8 cellular contexts compared by ENCODE assay signal in genomic region chr5:178624626-178625546, GRCh38. TPM values are rescaled to one million over a fixed set of nuclear protein-coding genes. Genes with fewer than 3 reads are reported as not detected.
DNase-seq lines count a peak whose midpoint lies in the region; ATAC-seq, FAIRE-seq and TF ChIP-seq lines count a peak whose summit lies in the region.

No MANE protein-coding gene starts in this region.

- H3K4me2 ChIP-seq in HepG2 (ENCODE audit: low read depth, low read length), result peak overlapping the region; percentile 80

- TF ChIP-seq CTCF in HepG2 (CRISPR knock-in tag; IDR thresholded peaks at IDR 0.05), result no peak
- TF ChIP-seq CTCF in upper lobe of left lung (IDR thresholded peaks at IDR 0.05), result no peak

- H3K9me3 ChIP-seq in HepG2 (ENCODE audit: low read length) (no peaks in the 10 kb centered on the region), upper lobe of left lung (peaks cover 0 to 4% (median 0%) of the 10 kb centered on the region in 4 donors)

- TF ChIP-seq EP300 in HepG2 (IDR thresholded peaks at IDR 0.05; ENCODE audit: low read depth in 2 of 2, low read length in 2 of 2), result no peak
- TF ChIP-seq EP300 in HepG2 (CRISPR knock-in tag; IDR thresholded peaks at IDR 0.05; ENCODE audit: borderline replicate concordance), result no peak
- TF ChIP-seq EP300 in upper lobe of left lung (IDR thresholded peaks at IDR 0.05), result no peak

- peaks cover 44% of the 10 kb centered on the region for H3K4me1 ChIP-seq in HepG2 (ENCODE audit: insufficient read depth, low read length)
- H3K4me1 ChIP-seq in upper lobe of left lung, result peaks cover 24 to 40% (median 30%) of the 10 kb centered on the region in 4 donors

- peaks cover 27% of the 10 kb centered on the region for H3K36me3 Mint-ChIP-seq in activated naive CD4-positive, alpha-beta T cell treated with anti-CD3 and anti-CD28 coated beads for 36 hours (ENCODE audit: low read depth)
- H3K36me3 Mint-ChIP-seq in activated naive CD8-positive, alpha-beta T cell treated with anti-CD3 and anti-CD28 coated beads, Interleukin-2, amount 10 ng/mL, durations not matched to agents 7 days and 5 days, result peaks cover 20% of the 10 kb centered on the region

- ATAC-seq in activated naive CD8-positive, alpha-beta T cell treated with anti-CD3 and anti-CD28 coated beads, Interleukin-2, amount 10 ng/mL, durations not matched to agents 7 days and 5 days (ENCODE audit: low read depth), result no peak
- ATAC-seq in HepG2, result no peak
- ATAC-seq in upper lobe of left lung (ENCODE audit: low FRiP score in 2 of 2), result no peak

- peaks cover 48% of the 10 kb centered on the region for H3K79me2 ChIP-seq in HepG2 (ENCODE audit: insufficient read depth, low read length)

- H3K9me3 Mint-ChIP-seq in activated naive CD4-positive, alpha-beta T cell treated with anti-CD3 and anti-CD28 coated beads for 36 hours, result no peaks in the 10 kb centered on the region
- peaks cover 3% of the 10 kb centered on the region for H3K9me3 Mint-ChIP-seq in activated naive CD8-positive, alpha-beta T cell treated with anti-CD3 and anti-CD28 coated beads, Interleukin-2, amount 10 ng/mL, durations not matched to agents 7 days and 5 days

- H3K27ac Mint-ChIP-seq in activated naive CD4-positive, alpha-beta T cell treated with anti-CD3 and anti-CD28 coated beads for 36 hours, result peak overlapping the region; percentile 95
- H3K27ac Mint-ChIP-seq in activated naive CD8-positive, alpha-beta T cell treated with anti-CD3 and anti-CD28 coated beads, Interleukin-2, amount 10 ng/mL, durations not matched to agents 7 days and 5 days, result peak overlapping the region; percentile 97

- H3K9ac ChIP-seq in HepG2 (ENCODE audit: insufficient read depth, low read depth, low read length), result peak overlapping the region; percentile 98

- no peaks in the 10 kb centered on the region for H3K27me3 Mint-ChIP-seq in activated naive CD4-positive, alpha-beta T cell treated with anti-CD3 and anti-CD28 coated beads for 36 hours (ENCODE audit: low read depth)
- H3K27me3 Mint-ChIP-seq in activated naive CD8-positive, alpha-beta T cell treated with anti-CD3 and anti-CD28 coated beads, Interleukin-2, amount 10 ng/mL, durations not matched to agents 7 days and 5 days, result peaks cover 6% of the 10 kb centered on the region

- no peak for FAIRE-seq in HepG2 (lab: Jason Lieb, UNC)

- POLR2A ChIA-PET in activated naive CD8-positive, alpha-beta T cell treated with anti-CD3 and anti-CD28 coated beads, Interleukin-2, amount 10 ng/mL, durations not matched to agents 7 days and 5 days (lab: Charles Lee), result interaction anchor here (1.1 to 1.6 kb wide), 3 partner anchors 15 to 926 kb away, joined by 3 to 7 read pairs (median 3); partner anchors contain the start of gene RUFY1
- POLR2A ChIA-PET in HepG2 (lab: Yijun Ruan, JAX), result no interaction called here

- H3K4me3 Mint-ChIP-seq in activated naive CD4-positive, alpha-beta T cell treated with anti-CD3 and anti-CD28 coated beads for 36 hours, result peak overlapping the region; percentile 97
- peak overlapping the region; percentile 83 for H3K4me3 Mint-ChIP-seq in activated naive CD8-positive, alpha-beta T cell treated with anti-CD3 and anti-CD28 coated beads, Interleukin-2, amount 10 ng/mL, durations not matched to agents 7 days and 5 days

- in situ Hi-C loops in HepG2 (cut with HindIII; ENCODE audit: extremely low pct_ligation_motif_present, low pct_unique_long_range_greater_than_20kb), result no loop called here

- TF ChIP-seq POLR2A in HepG2 (IDR thresholded peaks at IDR 0.05; ENCODE audit: insufficient read depth in 1 of 2, low read depth in 2 of 2, low read length in 2 of 2), result no peak
- TF ChIP-seq POLR2A in upper lobe of left lung (IDR thresholded peaks at IDR 0.05), result no peak

- H2AFZ ChIP-seq in HepG2 (ENCODE audit: low read length), result no peak overlapping the region

- CTCF ChIA-PET in activated naive CD4-positive, alpha-beta T cell treated with anti-CD3 and anti-CD28 coated beads for 36 hours (lab: Charles Lee), result interaction anchor here (0.9 to 1.5 kb wide), 2 partner anchors 61 to 106 kb away, joined by 3 to 4 read pairs; partner anchors contain the start of gene ZNF354A
- CTCF ChIA-PET in HepG2 (lab: Yijun Ruan, JAX; ENCODE audit: low intra/inter-chr PET ratio, low total read pairs), result no interaction called here

- H3K4me1 Mint-ChIP-seq in activated naive CD4-positive, alpha-beta T cell treated with anti-CD3 and anti-CD28 coated beads for 36 hours (ENCODE audit: low read depth), result peaks cover 42% of the 10 kb centered on the region
- peaks cover 17% of the 10 kb centered on the region for H3K4me1 Mint-ChIP-seq in activated naive CD8-positive, alpha-beta T cell treated with anti-CD3 and anti-CD28 coated beads, Interleukin-2, amount 10 ng/mL, durations not matched to agents 7 days and 5 days

- no TSS peak for BruUV-seq in HepG2 (replicated peaks; lab: Mats Ljungman, UMichigan)

- no peaks in the 10 kb centered on the region; a peak in 1 of 5 replicates for H3K27me3 ChIP-seq in HepG2 (ENCODE audit: control insufficient read depth in 1 of 2, insufficient read depth in 2 of 2, low read length in 2 of 2)
- no peaks in the 10 kb centered on the region for H3K27me3 ChIP-seq in upper lobe of left lung

- intact Hi-C loops in activated naive CD4-positive, alpha-beta T cell treated with anti-CD3 and anti-CD28 coated beads for 36 hours (cut with micrococcal nuclease), result loop anchor here (2.0 to 10.0 kb wide), 5 partner anchors 397 to 1030 kb away; partner anchors contain the start of genes RUFY1, TMED9 and ZNF879
- intact Hi-C loops in HepG2 (cut with micrococcal nuclease; ENCODE audit: unreplicated experiment), result loop anchor here (5.0 kb wide), 1 partner anchor 107 kb away; the partner anchor contains the start of gene ZNF354A

- DNase-seq in activated naive CD4-positive, alpha-beta T cell treated with anti-CD3 and anti-CD28 coated beads for 36 hours, result peak; percentile 16
- DNase-seq in activated naive CD4-positive, alpha-beta T cell treated with anti-CD3 and anti-CD28 coated beads, Interleukin-2, amount 50 U/mL, for 16 hours, result no peak
- no peak for DNase-seq in activated naive CD8-positive, alpha-beta T cell treated with anti-CD3 and anti-CD28 coated beads, Interleukin-2, amount 10 ng/mL, durations not matched to agents 7 days and 5 days
- DNase-seq in HepG2 (ENCODE audit: low spot score), result no peak
- DNase-seq in upper lobe of left lung, result no peak
- no peak for DNase-seq in DMS114 treated with DMSO at 0.1 percent for 48 hours (lab: John Stamatoyannopoulos, UW; ENCODE audit: unreplicated experiment)
- DNase-seq in activated CD8-positive, alpha-beta memory T cell treated with anti-CD3 and anti-CD28 coated beads, Interleukin-2, amount 50 U/mL, for 48 hours, result no peak
- no peak for DNase-seq in ureter (ENCODE audit: low spot score)

- TF ChIP-seq RAD21 in HepG2 (CRISPR knock-in tag; IDR thresholded peaks at IDR 0.05), result no peak

- H4K20me1 ChIP-seq in HepG2 (ENCODE audit: insufficient read depth, low read length), result peaks cover 12% of the 10 kb centered on the region

- H3K4me3 ChIP-seq in HepG2 (replicated peaks in 1 of 3; ENCODE audit: insufficient read depth in 1 of 3, low read depth in 2 of 3, low read length in 3 of 3) (peak overlapping the region; percentile 88 to 95 (median 91)), upper lobe of left lung (peak overlapping the region; percentile 45 to 74 (median 66))

- 10% methylated on average over 15 of the region's 15 CpGs for WGBS in HepG2 (ENCODE audit: low lambda C conversion rate)
- whole genome bisulfite sequencing in upper lobe of left lung, 2 donors, result 20 to 25% methylated on average over 15 of the region's 15 CpGs

- peak overlapping the region; percentile 90 for H3K27ac ChIP-seq in HepG2 (ENCODE audit: extremely low read length, insufficient read depth, low read length)
- H3K27ac ChIP-seq in upper lobe of left lung, result peak overlapping the region in 1 of 4 donors; percentile 99

- H3K36me3 ChIP-seq in HepG2 (replicated peaks in 1 of 2; ENCODE audit: control insufficient read depth in 1 of 2, insufficient read depth in 2 of 2, low read length in 2 of 2) (peaks cover under 1 to 25% of the 10 kb centered on the region in 2 experiments; a peak in 4 of 5 replicates), upper lobe of left lung (peaks cover 15 to 34% (median 25%) of the 10 kb centered on the region in 4 donors)

RNA-seq across cellular contexts. Expression of gene CLK4, which starts 2.0 kb away (rescaled TPM):
- 10 to 100 TPM; 33.9 to 34.9 TPM for total RNA-seq in activated naive CD4-positive, alpha-beta T cell treated with anti-CD3 and anti-CD28 coated beads for 36 hours
- 10 to 100 TPM; 48.3 to 56.8 TPM for total RNA-seq in activated naive CD8-positive, alpha-beta T cell treated with anti-CD3 and anti-CD28 coated beads, Interleukin-2, amount 10 ng/mL, durations not matched to agents 7 days and 5 days
- total RNA-seq in HepG2 (2016; rRNA removed; fragmentation: Illumina TruSeq; extraction: Trizol) (9.5 and 18.4 TPM in 2 replicates), upper lobe of left lung (10 to 100 TPM; 28.8 to 81.7 (median 35.0) TPM), ureter (30.5 TPM)
- 2.3 and 2.7 TPM in 2 replicates for total RNA-seq in HepG2 (2016; cell fraction: cytosol; rRNA removed; fragmentation: Illumina TruSeq; extraction: Trizol; ENCODE audit: low read depth)
- total RNA-seq in HepG2 (2016; cell fraction: insoluble cytoplasmic fraction; rRNA removed; fragmentation: Illumina TruSeq; extraction: Trizol), result 10.7 and 16.8 TPM in 2 replicates
- 4.8 and 5.2 TPM in 2 replicates for total RNA-seq in HepG2 (2016; cell fraction: membrane; rRNA removed; fragmentation: Illumina TruSeq; extraction: Trizol)
- 52.9 and 59.3 TPM in 2 replicates for total RNA-seq in HepG2 (2016; cell fraction: nucleus; rRNA removed; fragmentation: Illumina TruSeq; extraction: Trizol)
- polyA plus RNA-seq in HepG2 (2011; rRNA removed), result 15.4 and 17.7 TPM in 2 replicates
- polyA plus RNA-seq in HepG2 (2011; cell fraction: cytosol; rRNA removed), result 3.9 and 5.6 TPM in 2 replicates
- polyA plus RNA-seq in HepG2 (2011; cell fraction: nucleus; rRNA removed), result 55.3 and 57.0 TPM in 2 replicates
- 18.6 and 18.8 TPM in 2 replicates for polyA plus RNA-seq in HepG2 (2012)
- 0.83 and 0.90 TPM in 2 replicates for polyA plus RNA-seq in HepG2 (2016; cell fraction: cytosol; fragmentation: Illumina TruSeq; extraction: Trizol; ENCODE audit: low read depth)
- 6.5 and 7.5 TPM in 2 replicates for polyA plus RNA-seq in HepG2 (2016; cell fraction: insoluble cytoplasmic fraction; fragmentation: Illumina TruSeq; extraction: Trizol; ENCODE audit: low read depth)
- polyA plus RNA-seq in HepG2 (2016; cell fraction: membrane; fragmentation: Illumina TruSeq; extraction: Trizol; ENCODE audit: low read depth), result 1.5 and 2.0 TPM in 2 replicates
- polyA plus RNA-seq in HepG2 (2016; cell fraction: nucleus; fragmentation: Illumina TruSeq; extraction: Trizol; ENCODE audit: insufficient read depth, low read depth), result 49.7 and 55.1 TPM in 2 replicates
- 9.8 and 16.0 TPM in 2 replicates for polyA minus RNA-seq in HepG2 (2011; rRNA and poly(A)+ RNA removed; ENCODE audit: low replicate concordance)
- polyA minus RNA-seq in HepG2 (2011; cell fraction: cytosol; rRNA and poly(A)+ RNA removed), result 5.3 and 6.9 TPM in 2 replicates
- polyA minus RNA-seq in HepG2 (2011; cell fraction: nucleus; rRNA and poly(A)+ RNA removed), result 178 and 181 TPM in 2 replicates

RNA-seq across cellular contexts. Expression of gene COL23A1, which starts 34.7 kb away (rescaled TPM):
- total RNA-seq in activated naive CD4-positive, alpha-beta T cell treated with anti-CD3 and anti-CD28 coated beads for 36 hours, result under 1 TPM in 1 of 2 experiments, not detected in 1; 0.07 TPM
- under 1 TPM; 0.60 to 0.83 TPM for total RNA-seq in activated naive CD8-positive, alpha-beta T cell treated with anti-CD3 and anti-CD28 coated beads, Interleukin-2, amount 10 ng/mL, durations not matched to agents 7 days and 5 days
- total RNA-seq in HepG2 (2016; rRNA removed; fragmentation: Illumina TruSeq; extraction: Trizol) (not detected in 2 replicates), upper lobe of left lung (1 to 10 TPM in 5 of 6 donors, under 1 TPM in 1; 0.61 to 3.1 (median 1.5) TPM), ureter (3.5 TPM)
- not detected in 2 replicates for total RNA-seq in HepG2 (2016; cell fraction: cytosol; rRNA removed; fragmentation: Illumina TruSeq; extraction: Trizol; ENCODE audit: low read depth)
- total RNA-seq in HepG2 (2016; cell fraction: insoluble cytoplasmic fraction; rRNA removed; fragmentation: Illumina TruSeq; extraction: Trizol), result not detected in 2 replicates
- not detected in 2 replicates for total RNA-seq in HepG2 (2016; cell fraction: membrane; rRNA removed; fragmentation: Illumina TruSeq; extraction: Trizol)
- total RNA-seq in HepG2 (2016; cell fraction: nucleus; rRNA removed; fragmentation: Illumina TruSeq; extraction: Trizol), result not detected in 2 replicates
- polyA plus RNA-seq in HepG2 (2011; rRNA removed), result not detected in 2 replicates
- polyA plus RNA-seq in HepG2 (2011; cell fraction: cytosol; rRNA removed), result not detected in 2 replicates
- polyA plus RNA-seq in HepG2 (2011; cell fraction: nucleus; rRNA removed), result 0.03 TPM in 1 of 2 replicates, not detected in the other
- polyA plus RNA-seq in HepG2 (2012), result not detected in 2 replicates
- polyA plus RNA-seq in HepG2 (2016; cell fraction: cytosol; fragmentation: Illumina TruSeq; extraction: Trizol; ENCODE audit: low read depth), result not detected in 2 replicates
- polyA plus RNA-seq in HepG2 (2016; cell fraction: insoluble cytoplasmic fraction; fragmentation: Illumina TruSeq; extraction: Trizol; ENCODE audit: low read depth), result not detected in 2 replicates
- polyA plus RNA-seq in HepG2 (2016; cell fraction: membrane; fragmentation: Illumina TruSeq; extraction: Trizol; ENCODE audit: low read depth), result not detected in 2 replicates
- polyA plus RNA-seq in HepG2 (2016; cell fraction: nucleus; fragmentation: Illumina TruSeq; extraction: Trizol; ENCODE audit: insufficient read depth, low read depth), result not detected in 2 replicates
- not detected in 2 replicates for polyA minus RNA-seq in HepG2 (2011; rRNA and poly(A)+ RNA removed; ENCODE audit: low replicate concordance)
- not detected in 2 replicates for polyA minus RNA-seq in HepG2 (2011; cell fraction: cytosol; rRNA and poly(A)+ RNA removed)
- not detected in 2 replicates for polyA minus RNA-seq in HepG2 (2011; cell fraction: nucleus; rRNA and poly(A)+ RNA removed)
